Comparison of ENCODE assay signal across 13 cellular contexts in the genomic region with DNA sequence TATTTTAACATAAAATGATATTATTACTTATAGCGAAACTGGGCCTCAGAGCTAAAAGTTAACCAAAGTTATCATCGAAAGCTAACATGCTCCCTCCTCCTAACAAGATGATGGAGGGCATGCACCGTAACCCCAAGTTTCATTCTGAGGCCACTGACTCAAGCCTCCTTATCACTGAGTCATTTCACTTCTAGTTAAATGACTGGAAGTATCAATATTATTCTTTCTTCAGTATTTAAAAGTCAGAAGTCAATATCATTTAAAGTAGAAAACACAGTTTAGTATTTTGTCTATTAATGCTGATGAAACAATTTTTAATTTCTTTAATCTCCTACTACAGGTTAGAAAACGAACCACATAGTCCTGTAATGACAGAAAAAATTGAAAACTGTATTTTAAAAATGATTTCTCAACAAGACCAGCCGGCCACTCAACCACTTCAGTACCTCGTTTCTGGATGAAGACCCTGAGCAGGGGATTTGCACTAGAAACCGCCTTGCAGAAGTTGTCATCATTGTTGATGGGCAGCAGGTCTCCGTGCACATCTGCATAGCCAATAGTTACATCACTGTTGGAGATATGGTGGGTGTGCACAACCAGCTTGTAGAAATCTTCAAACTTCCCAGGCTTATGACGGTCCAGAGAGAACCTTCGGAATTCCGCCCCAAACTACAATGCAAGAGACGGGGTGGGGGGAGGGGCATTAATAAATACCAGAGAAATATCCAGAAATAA. TPM values are rescaled to one million over a fixed set of nuclear protein-coding genes. Genes with fewer than 3 reads are reported as not detected.
A peak's percentile ranks its signal among the peaks of the same experiment; 100 is the strongest.
DNase-seq lines count a peak whose midpoint lies in the region; ATAC-seq, FAIRE-seq and TF ChIP-seq lines count a peak whose summit lies in the region.
"Had no signal": no experiment of that assay in that cellular context is flagged by ENCODE, and none has a peak within 500 bp of the region (broad histone marks: within the 10 kb centered on the region; RNA-seq: fewer than 3 reads in every experiment).

No MANE protein-coding gene starts in this region.

- WGBS in suprapubic skin = 91% methylated on average over 12 of the region's 12 CpGs

- H3K36me3 ChIP-seq in suprapubic skin = peaks cover 7% of the 10 kb centered on the region
- H3K36me3 ChIP-seq: cardiac muscle cell had no signal

- no peaks in the 10 kb centered on the region for H3K9me3 ChIP-seq in suprapubic skin

- intact Hi-C loops in activated CD8-positive, alpha-beta T cell treated with anti-CD3 and anti-CD28 coated beads for 36 hours (cut with micrococcal nuclease) = no loop called here

- FAIRE-seq in GM18507 (lab: Jason Lieb, UNC) = peak; percentile 95
- FAIRE-seq: TTC549 had no signal

- no peaks in the 10 kb centered on the region for H3K9me3 Mint-ChIP-seq in activated CD8-positive, alpha-beta T cell treated with anti-CD3 and anti-CD28 coated beads for 36 hours
- no peaks in the 10 kb centered on the region for H3K9me3 Mint-ChIP-seq in mesothelial cell of epicardium
- H3K9me3 Mint-ChIP-seq: nephron progenitor cell had no signal

- H3K27ac ChIP-seq in suprapubic skin = no peak overlapping the region
- H3K27ac ChIP-seq: cardiac muscle cell had no signal

- H3K4me1 Mint-ChIP-seq in activated CD8-positive, alpha-beta T cell treated with anti-CD3 and anti-CD28 coated beads for 36 hours (ENCODE audit: low read depth) = peaks cover 16% of the 10 kb centered on the region
- H3K4me1 Mint-ChIP-seq in mesothelial cell of epicardium = peaks cover 20% of the 10 kb centered on the region

- no peak overlapping the region for H3K4me3 ChIP-seq in suprapubic skin
- H3K4me3 ChIP-seq: cardiac muscle cell had no signal

- no peak for TF ChIP-seq EP300 in suprapubic skin (IDR thresholded peaks at IDR 0.05)

- no peaks in the 10 kb centered on the region for H3K27me3 ChIP-seq in suprapubic skin
- H3K27me3 ChIP-seq: cardiac muscle cell had no signal

- TF ChIP-seq POLR2A in suprapubic skin (IDR thresholded peaks at IDR 0.05) = no peak

- no peak for TF ChIP-seq CTCF in activated CD8-positive, alpha-beta T cell treated with anti-CD3 and anti-CD28 coated beads for 36 hours (IDR thresholded peaks at IDR 0.05)
- TF ChIP-seq CTCF in suprapubic skin (IDR thresholded peaks at IDR 0.05) = no peak
- no peak for TF ChIP-seq CTCF in mesothelial cell of epicardium (IDR thresholded peaks at IDR 0.05; ENCODE audit: unreplicated experiment)

- peaks cover 35% of the 10 kb centered on the region for H3K27me3 Mint-ChIP-seq in activated CD8-positive, alpha-beta T cell treated with anti-CD3 and anti-CD28 coated beads for 36 hours
- H3K27me3 Mint-ChIP-seq in mesothelial cell of epicardium (ENCODE audit: low read depth) = no peaks in the 10 kb centered on the region

- peaks cover 24% of the 10 kb centered on the region for H3K4me1 ChIP-seq in suprapubic skin

- H3K27ac Mint-ChIP-seq in activated CD8-positive, alpha-beta T cell treated with anti-CD3 and anti-CD28 coated beads for 36 hours = no peak overlapping the region
- no peak overlapping the region for H3K27ac Mint-ChIP-seq in mesothelial cell of epicardium

- no peaks in the 10 kb centered on the region for H3K36me3 Mint-ChIP-seq in activated CD8-positive, alpha-beta T cell treated with anti-CD3 and anti-CD28 coated beads for 36 hours (ENCODE audit: low read depth)
- H3K36me3 Mint-ChIP-seq in mesothelial cell of epicardium = peaks cover 5% of the 10 kb centered on the region

- POLR2A ChIA-PET in activated CD8-positive, alpha-beta T cell treated with anti-CD3 and anti-CD28 coated beads for 36 hours (lab: Charles Lee) = no interaction called here

- ATAC-seq in GM19328 (IDR thresholded peaks at IDR 0.05; ENCODE audit: unreplicated experiment) (peak; percentile 90), HG02938 (IDR thresholded peaks at IDR 0.05; ENCODE audit: unreplicated experiment) (peak; percentile 93)
- peak; percentile 83 for ATAC-seq in activated CD8-positive, alpha-beta T cell treated with anti-CD3 and anti-CD28 coated beads for 36 hours

- CTCF ChIA-PET in activated CD8-positive, alpha-beta T cell treated with anti-CD3 and anti-CD28 coated beads for 36 hours (lab: Charles Lee) = interaction anchor here (1.0 to 4.5 kb wide), 4 partner anchors 26 to 218 kb away, joined by 4 to 28 read pairs (median 9); no protein-coding TSS in a partner anchor

- no peak for DNase-seq in GM18507 (ENCODE audit: extremely low spot score, insufficient read length, low read depth)
- DNase-seq in activated CD8-positive, alpha-beta T cell treated with anti-CD3 and anti-CD28 coated beads for 36 hours = peak; percentile 72
- no peak for DNase-seq in suprapubic skin (ENCODE audit: low spot score in 2 of 2)
- DNase-seq in T-helper 9 cell = no peak
- DNase-seq in mesothelial cell of epicardium (ENCODE audit: low spot score in 2 of 2, unreplicated experiment in 2 of 2) = no peak
- no peak for DNase-seq in SHP77 treated with DMSO at 0.1 percent for 48 hours (lab: John Stamatoyannopoulos, UW)
- DNase-seq: hippocampal formation, NCI-H69, nephron progenitor cell had no signal

- H3K4me3 Mint-ChIP-seq in activated CD8-positive, alpha-beta T cell treated with anti-CD3 and anti-CD28 coated beads for 36 hours = no peak overlapping the region
- no peak overlapping the region for H3K4me3 Mint-ChIP-seq in mesothelial cell of epicardium
- H3K4me3 Mint-ChIP-seq: nephron progenitor cell had no signal

RNA-seq across cellular contexts. Expression of gene PARD6G, which starts 44.9 kb away (rescaled TPM):
- under 1 TPM; 0.16 to 0.23 TPM for total RNA-seq in activated CD8-positive, alpha-beta T cell treated with anti-CD3 and anti-CD28 coated beads for 36 hours
- 10 to 100 TPM; 47.5 to 97.6 (median 82.2) TPM for total RNA-seq in suprapubic skin
- 25.5 to 30.8 TPM (median 30.7 TPM) in 3 replicates for total RNA-seq in mesothelial cell of epicardium

Comparison
In these comparisons a context has a peak if more than half of its experiments do, and no peak if none do; other contexts are left out.
1. RNA of gene PARD6G, which starts 44.9 kb away (total RNA-seq): 47.5 to 97.6 TPM in suprapubic skin and 25.5 to 30.8 TPM in mesothelial cell of epicardium; 0.16 to 0.23 TPM in activated CD8-positive, alpha-beta T cell treated with anti-CD3 and anti-CD28 coated beads for 36 hours; every median in the first group is over 10 times any median in the second.
2. Peak in every context shown above with its lines, with median percentiles within 50 percentile points of each other: ATAC-seq.